Comparison of ENCODE assay signal across 25 cellular contexts in genomic region chr13:29782798-29783197, GRCh38.
DNase-seq lines count a peak whose midpoint lies in the region; ATAC-seq and FAIRE-seq lines count a peak whose summit lies in the region.
"Had no signal": no experiment of that assay in that cellular context is flagged by ENCODE, and none has a peak within 500 bp of the region (broad histone marks: within the 10 kb centered on the region; RNA-seq: fewer than 3 reads in every experiment).

No MANE protein-coding gene starts in this region.

- no peaks in the 10 kb centered on the region for H3K36me3 Mint-ChIP-seq in activated T-cell treated with anti-CD3 and anti-CD28 coated beads, Interleukin-2, amount 50 U/mL, for 72 hours (ENCODE audit: insufficient read depth in 2 of 2)
- H3K36me3 Mint-ChIP-seq in stimulated activated naive B cell treated with anti-CD40 and anti-IgM and Interleukin-4, amounts not matched to agents 10 μg/mL and 1 μg/mL and 100 μg/mL, for 72 hours, result no peaks in the 10 kb centered on the region
- H3K36me3 Mint-ChIP-seq: IgD-negative memory B cell, natural killer cell had no signal

- peak overlapping the region in 1 of 2 donors; percentile 54 for H3K4me3 Mint-ChIP-seq in activated T-cell treated with anti-CD3 and anti-CD28 coated beads, Interleukin-2, amount 50 U/mL, for 72 hours
- no peak overlapping the region for H3K4me3 Mint-ChIP-seq in stimulated activated naive B cell treated with anti-CD40 and anti-IgM and Interleukin-4, amounts not matched to agents 10 μg/mL and 1 μg/mL and 100 μg/mL, for 72 hours
- H3K4me3 Mint-ChIP-seq: central memory CD8-positive, alpha-beta T cell; dendritic cell treated with granulocyte-macrophage colony-stimulating factor and Interleukin-4, amounts not matched to agents 40 ng/mL and 50 ng/mL, for 4 days; endodermal cell; HFFc6; IgD-negative memory B cell; natural killer cell had no signal

- H3K27me3 Mint-ChIP-seq in activated T-cell treated with anti-CD3 and anti-CD28 coated beads, Interleukin-2, amount 50 U/mL, for 72 hours (ENCODE audit: low read depth), result no peaks in the 10 kb centered on the region
- no peaks in the 10 kb centered on the region for H3K27me3 Mint-ChIP-seq in stimulated activated naive B cell treated with anti-CD40 and anti-IgM and Interleukin-4, amounts not matched to agents 10 μg/mL and 1 μg/mL and 100 μg/mL, for 72 hours
- H3K27me3 Mint-ChIP-seq: central memory CD8-positive, alpha-beta T cell; dendritic cell treated with granulocyte-macrophage colony-stimulating factor and Interleukin-4, amounts not matched to agents 40 ng/mL and 50 ng/mL, for 4 days; IgD-negative memory B cell had no signal

- DNase-seq in activated T-cell treated with anti-CD3 and anti-CD28 coated beads, Interleukin-2, amount 50 U/mL, for 72 hours, result peak; percentile 29 to 40
- DNase-seq in activated T-cell treated with anti-CD3 and anti-CD28 coated beads for 4 hours, result no peak
- DNase-seq in GM19239 (ENCODE audit: insufficient read length, low spot score), result no peak
- no peak for DNase-seq in stimulated activated naive B cell treated with anti-CD40 and anti-IgM and Interleukin-4, amounts not matched to agents 10 μg/mL and 1 μg/mL and 100 μg/mL, for 72 hours
- DNase-seq in DMS53 (lab: John Stamatoyannopoulos, UW), result no peak
- no peak for DNase-seq in NCI-H2107 treated with DMSO at 0.1 percent for 48 hours (lab: John Stamatoyannopoulos, UW; ENCODE audit: unreplicated experiment)
- DNase-seq: endodermal cell, foreskin melanocyte, GOT3, HFFc6, natural killer cell, NCI-H1105 treated with DMSO at 0.1 percent for 48 hours, NCI-H1930, NCI-H69, occipital lobe, SJCRH30, trophoblast cell had no signal

- no peak overlapping the region for H3K27ac Mint-ChIP-seq in activated T-cell treated with anti-CD3 and anti-CD28 coated beads, Interleukin-2, amount 50 U/mL, for 72 hours
- H3K27ac Mint-ChIP-seq in stimulated activated naive B cell treated with anti-CD40 and anti-IgM and Interleukin-4, amounts not matched to agents 10 μg/mL and 1 μg/mL and 100 μg/mL, for 72 hours, result no peak overlapping the region
- H3K27ac Mint-ChIP-seq: activated T-helper 2 cell treated with anti-CD3 and anti-CD28 coated beads, Interferon-gamma antibody, Interleukin-2, Interleukin-4, amounts not matched to agents 10 μg/mL and 5 μg/mL and 100 μg/mL, durations not matched to agents 14 hours and 24 hours and 36 hours; dendritic cell treated with granulocyte-macrophage colony-stimulating factor and Interleukin-4, amounts not matched to agents 40 ng/mL and 50 ng/mL, for 4 days; endodermal cell; HFFc6; IgD-negative memory B cell; natural killer cell had no signal

- FAIRE-seq in GM19239 (lab: Jason Lieb, UNC), result peak; percentile 66
- FAIRE-seq: G401.6 had no signal

- no peaks in the 10 kb centered on the region for H3K9me3 Mint-ChIP-seq in activated T-cell treated with anti-CD3 and anti-CD28 coated beads, Interleukin-2, amount 50 U/mL, for 72 hours
- H3K9me3 Mint-ChIP-seq in stimulated activated naive B cell treated with anti-CD40 and anti-IgM and Interleukin-4, amounts not matched to agents 10 μg/mL and 1 μg/mL and 100 μg/mL, for 72 hours, result no peaks in the 10 kb centered on the region
- H3K9me3 Mint-ChIP-seq: activated T-helper 2 cell treated with anti-CD3 and anti-CD28 coated beads, Interferon-gamma antibody, Interleukin-2, Interleukin-4, amounts not matched to agents 10 μg/mL and 5 μg/mL and 100 μg/mL, durations not matched to agents 14 hours and 24 hours and 36 hours; central memory CD8-positive, alpha-beta T cell; dendritic cell treated with granulocyte-macrophage colony-stimulating factor and Interleukin-4, amounts not matched to agents 40 ng/mL and 50 ng/mL, for 4 days; endodermal cell; HFFc6; IgD-negative memory B cell; natural killer cell had no signal

- peaks cover 25% of the 10 kb centered on the region for H3K4me1 Mint-ChIP-seq in activated T-cell treated with anti-CD3 and anti-CD28 coated beads, Interleukin-2, amount 50 U/mL, for 72 hours (ENCODE audit: low read depth)
- peaks cover 19 to 34% of the 10 kb centered on the region in 2 donors for H3K4me1 Mint-ChIP-seq in stimulated activated naive B cell treated with anti-CD40 and anti-IgM and Interleukin-4, amounts not matched to agents 10 μg/mL and 1 μg/mL and 100 μg/mL, for 72 hours

- peak; percentile 98 for ATAC-seq in activated T-cell treated with anti-CD3 and anti-CD28 coated beads, Interleukin-2, amount 50 U/mL, for 72 hours (replicated peaks in 1 of 2)
- peak; percentile 44 for ATAC-seq in HG03378 (IDR thresholded peaks at IDR 0.05; ENCODE audit: unreplicated experiment)
- ATAC-seq in stimulated activated naive B cell treated with anti-CD40 and anti-IgM and Interleukin-4, amounts not matched to agents 10 μg/mL and 1 μg/mL and 100 μg/mL, for 72 hours (replicated peaks), result peak; percentile 81 to 96
- ATAC-seq: esophagus mucosa, natural killer cell, Panc1 had no signal

Comparison
In these comparisons a context has a peak if more than half of its experiments do, and no peak if none do; other contexts are left out.
1. DNase-seq: peak in activated T-cell treated with anti-CD3 and anti-CD28 coated beads, Interleukin-2, amount 50 U/mL, for 72 hours (2 of 2); none in activated T-cell treated with anti-CD3 and anti-CD28 coated beads for 4 hours (single experiment), GM19239 (single experiment), stimulated activated naive B cell treated with anti-CD40 and anti-IgM and Interleukin-4, amounts not matched to agents 10 μg/mL and 1 μg/mL and 100 μg/mL, for 72 hours (single experiment), DMS53 (single experiment) and NCI-H2107 treated with DMSO at 0.1 percent for 48 hours (single experiment).
2. ATAC-seq: peak in every context shown above with its lines; median percentile 98 in activated T-cell treated with anti-CD3 and anti-CD28 coated beads, Interleukin-2, amount 50 U/mL, for 72 hours; 88 in stimulated activated naive B cell treated with anti-CD40 and anti-IgM and Interleukin-4, amounts not matched to agents 10 μg/mL and 1 μg/mL and 100 μg/mL, for 72 hours; 44 in HG03378.